39 cellular contexts compared by ENCODE assay signal in the genomic region with DNA sequence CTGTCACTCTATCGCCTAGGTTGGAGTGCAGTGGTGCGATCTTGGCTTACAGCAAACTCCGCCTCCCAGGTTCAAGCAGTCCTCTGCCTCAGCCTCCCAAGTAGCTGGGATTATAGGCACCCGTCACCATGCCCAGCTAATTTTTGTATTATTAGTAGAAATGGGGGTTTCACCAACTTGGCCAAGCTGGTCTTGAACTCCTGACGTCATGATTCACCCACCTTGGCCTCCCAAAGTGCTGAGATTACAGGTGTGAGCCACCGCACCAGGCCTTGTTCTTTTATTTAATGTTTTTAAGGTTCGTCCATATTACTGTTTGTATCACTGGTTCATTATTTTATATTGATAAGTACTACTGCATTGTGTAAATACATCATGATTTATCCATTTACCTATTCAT. TPM values are rescaled to one million over a fixed set of nuclear protein-coding genes. Genes with fewer than 3 reads are reported as not detected.
"Had no signal": no experiment of that assay in that cellular context is flagged by ENCODE, and none has a peak within 500 bp of the region (broad histone marks: within the 10 kb centered on the region; RNA-seq: fewer than 3 reads in every experiment).

No MANE protein-coding gene starts in this region.

- DNase-seq: Karpas-422, Kasumi-1, MG63, MM.1S, MV-4-11, NCI-H1048, NCI-H1092, NCI-H1092 treated with DMSO at 0.1 percent for 48 hours, NCI-H1105, NCI-H1105 treated with DMSO at 0.1 percent for 48 hours, NCI-H1417, NCI-H1417 treated with DMSO at 0.1 percent for 48 hours, NCI-H1436, NCI-H1436 treated with DMSO at 0.1 percent for 48 hours, NCI-H146, NCI-H1694, NCI-H1694 treated with DMSO at 0.1 percent for 48 hours, NCI-H187, NCI-H187 treated with DMSO at 0.1 percent for 48 hours, NCI-H1930, NCI-H2029, NCI-H2029 treated with DMSO at 0.1 percent for 48 hours, NCI-H2081, NCI-H2081 treated with DMSO at 0.1 percent for 48 hours, NCI-H2107, NCI-H2171, NCI-H2171 treated with DMSO at 0.1 percent for 48 hours, NCI-H2227 treated with DMSO at 0.1 percent for 48 hours, NCI-H226, NCI-H345, NCI-H446, NCI-H446 treated with DMSO at 0.1 percent for 48 hours, NCI-H510A, NCI-H510A treated with DMSO at 0.1 percent for 48 hours, NCI-H524, NCI-H524 treated with DMSO at 0.1 percent for 48 hours had no signal

- H3K27me3 ChIP-seq: MG63 had no signal

- H3K36me3 ChIP-seq: MG63 had no signal

- H3K4me3 ChIP-seq: MG63 had no signal

RNA-seq across cellular contexts. Expression of a gene that starts 10.2 kb away (rescaled TPM):
- total RNA-seq: LHCN-M2, MCF 10A, NCI-H460 had no signal
